Comparison of ENCODE assay signal across 17 cellular contexts in genomic region chr21:46268371-46268770, GRCh38. TPM values are rescaled to one million over a fixed set of nuclear protein-coding genes. Genes with fewer than 3 reads are reported as not detected.
DNase-seq lines count a peak whose midpoint lies in the region; ATAC-seq, FAIRE-seq and TF ChIP-seq lines count a peak whose summit lies in the region.
"Had no signal": no experiment of that assay in that cellular context is flagged by ENCODE, and none has a peak within 500 bp of the region (broad histone marks: within the 10 kb centered on the region; RNA-seq: fewer than 3 reads in every experiment).

No MANE protein-coding gene starts in this region.

- no peak for ATAC-seq in K562

- H3K4me1 Mint-ChIP-seq in activated CD4-positive, alpha-beta T cell treated with anti-CD3 and anti-CD28 coated beads, Interleukin-2, amount 10 ng/mL, durations not matched to agents 24 days and 14 days = no peaks in the 10 kb centered on the region
- no peaks in the 10 kb centered on the region for H3K4me1 Mint-ChIP-seq in endodermal cell
- H3K4me1 Mint-ChIP-seq: CD14-positive monocyte, H9 had no signal

- H4K20me1 ChIP-seq in K562 (replicated peaks; ENCODE audit: control insufficient read depth, insufficient read depth, low read length) = 0 out of 2 replicates have a peak, but pooled peaks cover 8% of the 10 kb centered on the region

- H2AFZ ChIP-seq in K562 (ENCODE audit: low read depth, low read length) = no peak overlapping the region

- WGBS in K562 (ENCODE audit: insufficient coverage, low coverage, missing lambda C conversion rate) = 93% methylated on average over 13 of the region's 13 CpGs
- 95 to 97% methylated on average over 11 to 13 of the region's 13 CpGs for whole genome bisulfite sequencing in endodermal cell (ENCODE audit: insufficient coverage in 1 of 2, insufficient read length in 1 of 2), 2 experiments

- H3K9me3 ChIP-seq in K562 (replicated peaks; ENCODE audit: control insufficient read depth, insufficient read depth, low read depth, low read length) = no peaks in the 10 kb centered on the region
- no peaks in the 10 kb centered on the region for H3K9me3 ChIP-seq in endodermal cell (ENCODE audit: control insufficient read depth, low read length)
- H3K9me3 ChIP-seq: BLaER1 had no signal

- BruUV-seq in K562 (replicated peaks; lab: Mats Ljungman, UMichigan) = no TSS peak

- TF ChIP-seq CTCF in K562 (IDR thresholded peaks at IDR 0.05 in 2 of 3, conservative IDR thresholded peaks at IDR 0.05 in 1 of 3; ENCODE audit: insufficient read depth in 2 of 3, low read depth in 1 of 3, low read length in 3 of 3) (no peak), endodermal cell (conservative IDR thresholded peaks at IDR 0.05) (no peak)

- peaks cover 51% of the 10 kb centered on the region for H3K36me3 Mint-ChIP-seq in activated CD4-positive, alpha-beta T cell treated with anti-CD3 and anti-CD28 coated beads, Interleukin-2, amount 10 ng/mL, durations not matched to agents 24 days and 14 days (ENCODE audit: low read depth)
- peaks cover 77% of the 10 kb centered on the region for H3K36me3 Mint-ChIP-seq in endodermal cell (ENCODE audit: low read depth)

- no peak for TF ChIP-seq POLR2A in K562 (conservative IDR thresholded peaks at IDR 0.05)

- H3K27me3 Mint-ChIP-seq in activated CD4-positive, alpha-beta T cell treated with anti-CD3 and anti-CD28 coated beads, Interleukin-2, amount 10 ng/mL, durations not matched to agents 24 days and 14 days = no peaks in the 10 kb centered on the region
- H3K27me3 Mint-ChIP-seq in endodermal cell (ENCODE audit: insufficient read depth) = no peaks in the 10 kb centered on the region
- H3K27me3 Mint-ChIP-seq: CD4-positive, alpha-beta memory T cell had no signal

- FAIRE-seq in K562 (lab: Jason Lieb, UNC) = no peak
- FAIRE-seq: GM12891, GM19239, H1 had no signal

- TF ChIP-seq RAD21 in K562 (CRISPR knock-in tag; conservative IDR thresholded peaks at IDR 0.05 in 1 of 2, IDR thresholded peaks at IDR 0.05 in 1 of 2) = no peak

- peaks cover 94% of the 10 kb centered on the region for H3K36me3 ChIP-seq in K562 (ENCODE audit: control insufficient read depth, insufficient read depth, low read length)
- peaks cover 82% of the 10 kb centered on the region for H3K36me3 ChIP-seq in endodermal cell (ENCODE audit: control insufficient read depth, insufficient read depth, low read length)

- peak overlapping the region; percentile 25 for H3K27ac Mint-ChIP-seq in activated CD4-positive, alpha-beta T cell treated with anti-CD3 and anti-CD28 coated beads, Interleukin-2, amount 10 ng/mL, durations not matched to agents 24 days and 14 days
- H3K27ac Mint-ChIP-seq in endodermal cell = no peak overlapping the region
- H3K27ac Mint-ChIP-seq: H9 had no signal

- H3K4me1 ChIP-seq in K562 (replicated peaks in 1 of 2; ENCODE audit: control insufficient read depth in 2 of 2, insufficient read depth in 2 of 2, low read length in 2 of 2) (peaks cover 0 to 22% of the 10 kb centered on the region in 2 experiments; a peak in 3 of 5 replicates), endodermal cell (ENCODE audit: control insufficient read depth, insufficient read depth, low read length) (no peaks in the 10 kb centered on the region)
- H3K4me1 ChIP-seq: BLaER1 had no signal

- intact Hi-C loops in activated CD4-positive, alpha-beta T cell treated with anti-CD3 and anti-CD28 coated beads, Interleukin-2, amount 10 ng/mL, durations not matched to agents 24 days and 14 days (cut with micrococcal nuclease) = no loop called here
- intact Hi-C loops in K562 (cut with micrococcal nuclease) = no loop called here
- intact Hi-C loops in cardiac septum (cut with DNase I) = no loop called here

- no peak overlapping the region for H3K4me3 ChIP-seq in K562
- no peak overlapping the region for H3K4me3 ChIP-seq in endodermal cell (ENCODE audit: low read length)
- H3K4me3 ChIP-seq: BLaER1 had no signal

- POLR2A ChIA-PET in K562 (lab: Yijun Ruan, JAX) = interaction anchor here (0.6 to 1.1 kb wide), 3 partner anchors 13 to 23 kb away, joined by 3 read pairs; partner anchors contain the start of gene MCM3AP

- H3K4me3 Mint-ChIP-seq in activated CD4-positive, alpha-beta T cell treated with anti-CD3 and anti-CD28 coated beads, Interleukin-2, amount 10 ng/mL, durations not matched to agents 24 days and 14 days = no peak overlapping the region
- H3K4me3 Mint-ChIP-seq in endodermal cell = no peak overlapping the region
- H3K4me3 Mint-ChIP-seq: CD14-positive monocyte; CD4-positive, alpha-beta memory T cell; H9 had no signal

- H3K9me1 ChIP-seq in K562 (ENCODE audit: control insufficient read depth, insufficient read depth, low read length) = peaks cover 7% of the 10 kb centered on the region

- H3K9ac ChIP-seq in K562 (ENCODE audit: insufficient read depth in 1 of 2, low read depth in 2 of 2, low read length in 2 of 2) = no peak overlapping the region
- H3K9ac ChIP-seq in endodermal cell (ENCODE audit: extremely low read depth, low read length, poor library complexity, severe bottlenecking) = no peak overlapping the region
- H3K9ac ChIP-seq: BLaER1 had no signal

- no peak for DNase-seq in activated CD4-positive, alpha-beta T cell treated with anti-CD3 and anti-CD28 coated beads, Interleukin-2, amount 10 ng/mL, durations not matched to agents 24 days and 14 days
- no peak for DNase-seq in activated CD4-positive, alpha-beta T cell treated with anti-CD3 and anti-CD28 coated beads for 1 hour
- DNase-seq in K562 (ENCODE audit: extremely low read depth in 1 of 4, low spot score in 3 of 4) (no peak), iPS-NIHi7 (ENCODE audit: extremely low spot score) (peak; percentile 10), NCI-H1417 treated with DMSO at 0.1 percent for 48 hours (lab: John Stamatoyannopoulos, UW) (no peak), endodermal cell (no peak), cardiac septum (ENCODE audit: low spot score) (no peak), GM03348 (ENCODE audit: low spot score) (no peak)
- DNase-seq: 8988T; CD4-positive, alpha-beta memory T cell; DMS79 treated with DMSO at 0.1 percent for 48 hours; H9 had no signal

- no peaks in the 10 kb centered on the region for H3K9me3 Mint-ChIP-seq in activated CD4-positive, alpha-beta T cell treated with anti-CD3 and anti-CD28 coated beads, Interleukin-2, amount 10 ng/mL, durations not matched to agents 24 days and 14 days
- no peaks in the 10 kb centered on the region for H3K9me3 Mint-ChIP-seq in endodermal cell
- H3K9me3 Mint-ChIP-seq: CD4-positive, alpha-beta memory T cell; H9 had no signal

- in situ Hi-C loops in K562 (cut with MboI) = no loop called here

- no peaks in the 10 kb centered on the region for H3K79me2 ChIP-seq in K562 (ENCODE audit: control insufficient read depth, insufficient read depth, low read length)

- no peak overlapping the region for H3K4me2 ChIP-seq in K562 (ENCODE audit: insufficient read depth, low read length)
- H3K4me2 ChIP-seq: BLaER1 had no signal

- no peak overlapping the region for H3K27ac ChIP-seq in K562 (ENCODE audit: extremely low read depth, low read depth, low read length)
- no peak overlapping the region for H3K27ac ChIP-seq in endodermal cell (ENCODE audit: low read depth, low read length)
- H3K27ac ChIP-seq: BLaER1 had no signal

- no peaks in the 10 kb centered on the region for H3K27me3 ChIP-seq in K562 (ENCODE audit: control insufficient read depth in 2 of 2, insufficient read depth in 2 of 2, low read length in 2 of 2)
- H3K27me3 ChIP-seq in endodermal cell (ENCODE audit: control insufficient read depth, insufficient read depth, low read length, poor library complexity, severe bottlenecking) = no peaks in the 10 kb centered on the region
- H3K27me3 ChIP-seq: BLaER1 had no signal

- CTCF ChIA-PET in K562 (lab: Yijun Ruan, JAX; ENCODE audit: low intra/inter-chr PET ratio) = no interaction called here

- TF ChIP-seq EP300 in K562 (IDR thresholded peaks at IDR 0.05; ENCODE audit: low read length) = no peak

RNA-seq across cellular contexts. Expression of gene MCM3AP, which starts 17.0 kb away (rescaled TPM):
- 129 and 138 TPM in 2 replicates for total RNA-seq in activated CD4-positive, alpha-beta T cell treated with anti-CD3 and anti-CD28 coated beads, Interleukin-2, amount 10 ng/mL, durations not matched to agents 24 days and 14 days
- total RNA-seq in K562 (2011; cell fraction: chromatin; rRNA removed; ENCODE audit: low replicate concordance) = 521 and 755 TPM in 2 replicates
- 321 and 328 TPM in 2 replicates for total RNA-seq in K562 (2011; cell fraction: nucleolus; rRNA removed)
- total RNA-seq in K562 (2011; cell fraction: nucleoplasm; rRNA removed) = 365 and 369 TPM in 2 replicates
- total RNA-seq in K562 (2014; rRNA removed) = 98.9 and 106 TPM in 2 replicates
- total RNA-seq in K562 (2014; rRNA removed; fragmentation: Illumina TruSeq; extraction: Trizol) = 69.2 and 73.1 TPM in 2 replicates
- total RNA-seq in K562 (2015; rRNA removed; fragmentation: Illumina TruSeq; extraction: Trizol) = 65.1 and 80.9 TPM in 2 replicates
- 154 and 179 TPM in 2 replicates for total RNA-seq in K562 (2021)
- polyA plus RNA-seq in K562 (2011; rRNA removed) = 60.4 and 69.6 TPM in 2 replicates
- 46.8 and 52.9 TPM in 2 replicates for polyA plus RNA-seq in K562 (2011; cell fraction: cytosol; rRNA removed)
- polyA plus RNA-seq in K562 (2011; cell fraction: nucleus; rRNA removed) = 172 and 195 TPM in 2 replicates
- polyA plus RNA-seq in K562 (2012) = 67.7 and 73.1 TPM in 2 replicates
- polyA plus RNA-seq in K562 (2014; fragmentation: Illumina TruSeq; extraction: Trizol) = 65.9 and 75.9 TPM in 2 replicates
- polyA plus RNA-seq in K562 (2014; fragmentation: Nextera tagmentation; extraction: Ambion mirVana) = 1 to 10 TPM; 6.5 to 9.1 TPM
- 75.4 and 82.8 TPM in 2 replicates for polyA plus RNA-seq in K562 (2014; rRNA removed)
- polyA minus RNA-seq in K562 (2011; rRNA and poly(A)+ RNA removed) = 102 and 106 TPM in 2 replicates
- polyA minus RNA-seq in K562 (2011; cell fraction: cytosol; rRNA and poly(A)+ RNA removed) = 116 and 119 TPM in 2 replicates
- polyA minus RNA-seq in K562 (2011; cell fraction: nucleus; rRNA and poly(A)+ RNA removed) = 122 and 182 TPM in 2 replicates
- total RNA-seq in endodermal cell = 100 to 1,000 TPM; 120 to 161 TPM
- polyA plus RNA-seq in endodermal cell (2013, experiment 1 of 2) = 84.8 TPM
- 76.7 TPM for polyA plus RNA-seq in endodermal cell (2013, experiment 2 of 2)
- 69.9 TPM for total RNA-seq in cardiac septum

RNA-seq across cellular contexts. Expression of gene YBEY, which starts 17.8 kb away (rescaled TPM):
- total RNA-seq in activated CD4-positive, alpha-beta T cell treated with anti-CD3 and anti-CD28 coated beads, Interleukin-2, amount 10 ng/mL, durations not matched to agents 24 days and 14 days = 16.2 and 18.2 TPM in 2 replicates
- 18.6 and 19.3 TPM in 2 replicates for total RNA-seq in K562 (2011; cell fraction: chromatin; rRNA removed; ENCODE audit: low replicate concordance)
- 15.7 and 16.2 TPM in 2 replicates for total RNA-seq in K562 (2011; cell fraction: nucleolus; rRNA removed)
- total RNA-seq in K562 (2011; cell fraction: nucleoplasm; rRNA removed) = 18.8 and 20.2 TPM in 2 replicates
- total RNA-seq in K562 (2014; rRNA removed) (10.7 and 12.4 TPM in 2 replicates), K562 (2014; rRNA removed; fragmentation: Illumina TruSeq; extraction: Trizol) (12.4 and 14.0 TPM in 2 replicates), K562 (2015; rRNA removed; fragmentation: Illumina TruSeq; extraction: Trizol) (14.3 and 15.6 TPM in 2 replicates), K562 (2021) (10.5 and 10.7 TPM in 2 replicates), endodermal cell (10 to 100 TPM; 19.6 to 23.3 TPM), cardiac septum (14.1 TPM)
- polyA plus RNA-seq in K562 (2011; rRNA removed) (9.9 and 15.9 TPM in 2 replicates), K562 (2014; fragmentation: Illumina TruSeq; extraction: Trizol) (14.1 and 14.7 TPM in 2 replicates), K562 (2014; fragmentation: Nextera tagmentation; extraction: Ambion mirVana) (1 to 10 TPM; 6.4 to 9.4 TPM), K562 (2014; rRNA removed) (28.0 and 39.6 TPM in 2 replicates)
- 8.1 and 10.3 TPM in 2 replicates for polyA plus RNA-seq in K562 (2011; cell fraction: cytosol; rRNA removed)
- polyA plus RNA-seq in K562 (2011; cell fraction: nucleus; rRNA removed) = 6.9 and 7.3 TPM in 2 replicates
- polyA plus RNA-seq in K562 (2012) = 13.9 and 16.0 TPM in 2 replicates
- 7.3 and 8.3 TPM in 2 replicates for polyA minus RNA-seq in K562 (2011; rRNA and poly(A)+ RNA removed)
- 2.5 and 5.2 TPM in 2 replicates for polyA minus RNA-seq in K562 (2011; cell fraction: cytosol; rRNA and poly(A)+ RNA removed)
- 4.6 and 6.9 TPM in 2 replicates for polyA minus RNA-seq in K562 (2011; cell fraction: nucleus; rRNA and poly(A)+ RNA removed)
- 40.0 TPM for polyA plus RNA-seq in endodermal cell (2013, experiment 1 of 2)
- polyA plus RNA-seq in endodermal cell (2013, experiment 2 of 2) = 28.0 TPM

RNA-seq across cellular contexts. Expression of gene LSS, which starts 39.8 kb away (rescaled TPM):
- total RNA-seq in activated CD4-positive, alpha-beta T cell treated with anti-CD3 and anti-CD28 coated beads, Interleukin-2, amount 10 ng/mL, durations not matched to agents 24 days and 14 days = 19.7 and 23.1 TPM in 2 replicates
- total RNA-seq in K562 (2011; cell fraction: chromatin; rRNA removed; ENCODE audit: low replicate concordance) = 322 and 719 TPM in 2 replicates
- total RNA-seq in K562 (2011; cell fraction: nucleolus; rRNA removed) = 292 and 343 TPM in 2 replicates
- 326 and 359 TPM in 2 replicates for total RNA-seq in K562 (2011; cell fraction: nucleoplasm; rRNA removed)
- 56.4 and 67.6 TPM in 2 replicates for total RNA-seq in K562 (2014; rRNA removed)
- total RNA-seq in K562 (2014; rRNA removed; fragmentation: Illumina TruSeq; extraction: Trizol) = 10.6 and 15.1 TPM in 2 replicates
- 29.6 and 29.8 TPM in 2 replicates for total RNA-seq in K562 (2015; rRNA removed; fragmentation: Illumina TruSeq; extraction: Trizol)
- total RNA-seq in K562 (2021) = 87.9 and 89.5 TPM in 2 replicates
- polyA plus RNA-seq in K562 (2011; rRNA removed) = 81.3 and 221 TPM in 2 replicates
- 98.8 and 159 TPM in 2 replicates for polyA plus RNA-seq in K562 (2011; cell fraction: cytosol; rRNA removed)
- polyA plus RNA-seq in K562 (2011; cell fraction: nucleus; rRNA removed) = 739 and 1,169 TPM in 2 replicates
- polyA plus RNA-seq in K562 (2012) = 51.7 and 64.9 TPM in 2 replicates
- 37.4 and 43.3 TPM in 2 replicates for polyA plus RNA-seq in K562 (2014; fragmentation: Illumina TruSeq; extraction: Trizol)
- 1 to 10 TPM; 2.2 to 2.7 TPM for polyA plus RNA-seq in K562 (2014; fragmentation: Nextera tagmentation; extraction: Ambion mirVana)
- polyA plus RNA-seq in K562 (2014; rRNA removed) = 58.2 and 80.7 TPM in 2 replicates
- polyA minus RNA-seq in K562 (2011; rRNA and poly(A)+ RNA removed) = 117 and 159 TPM in 2 replicates
- 32.4 and 62.6 TPM in 2 replicates for polyA minus RNA-seq in K562 (2011; cell fraction: cytosol; rRNA and poly(A)+ RNA removed)
- 91.6 and 197 TPM in 2 replicates for polyA minus RNA-seq in K562 (2011; cell fraction: nucleus; rRNA and poly(A)+ RNA removed)
- total RNA-seq in endodermal cell = 10 to 100 TPM; 56.7 to 85.2 TPM
- polyA plus RNA-seq in endodermal cell (2013, experiment 1 of 2) = 101 TPM
- polyA plus RNA-seq in endodermal cell (2013, experiment 2 of 2) = 100 TPM
- 34.9 TPM for total RNA-seq in cardiac septum

RNA-seq across cellular contexts. Expression of gene C21orf58, which starts 55.3 kb away (rescaled TPM):
- 28.4 and 33.4 TPM in 2 replicates for total RNA-seq in activated CD4-positive, alpha-beta T cell treated with anti-CD3 and anti-CD28 coated beads, Interleukin-2, amount 10 ng/mL, durations not matched to agents 24 days and 14 days
- total RNA-seq in K562 (2011; cell fraction: chromatin; rRNA removed; ENCODE audit: low replicate concordance) = 76.9 and 158 TPM in 2 replicates
- total RNA-seq in K562 (2011; cell fraction: nucleolus; rRNA removed) = 122 and 125 TPM in 2 replicates
- 94.2 and 95.7 TPM in 2 replicates for total RNA-seq in K562 (2011; cell fraction: nucleoplasm; rRNA removed)
- total RNA-seq in K562 (2014; rRNA removed) (20.1 and 22.4 TPM in 2 replicates), K562 (2014; rRNA removed; fragmentation: Illumina TruSeq; extraction: Trizol) (4.5 and 6.0 TPM in 2 replicates), K562 (2015; rRNA removed; fragmentation: Illumina TruSeq; extraction: Trizol) (13.5 and 14.2 TPM in 2 replicates), K562 (2021) (29.1 and 30.5 TPM in 2 replicates), endodermal cell (10 to 100 TPM; 19.6 to 37.4 TPM), cardiac septum (1.4 TPM)
- polyA plus RNA-seq in K562 (2011; rRNA removed) (12.4 and 16.7 TPM in 2 replicates), K562 (2014; fragmentation: Illumina TruSeq; extraction: Trizol) (10.6 and 16.1 TPM in 2 replicates), K562 (2014; fragmentation: Nextera tagmentation; extraction: Ambion mirVana) (1 to 10 TPM; 1.2 to 1.9 TPM), K562 (2014; rRNA removed) (27.9 and 30.0 TPM in 2 replicates)
- polyA plus RNA-seq in K562 (2011; cell fraction: cytosol; rRNA removed) = 13.8 and 15.9 TPM in 2 replicates
- 66.8 and 97.1 TPM in 2 replicates for polyA plus RNA-seq in K562 (2011; cell fraction: nucleus; rRNA removed)
- 14.5 and 40.1 TPM in 2 replicates for polyA plus RNA-seq in K562 (2012)
- polyA minus RNA-seq in K562 (2011; rRNA and poly(A)+ RNA removed) = 11.0 and 11.9 TPM in 2 replicates
- polyA minus RNA-seq in K562 (2011; cell fraction: cytosol; rRNA and poly(A)+ RNA removed) = 9.0 and 10.6 TPM in 2 replicates
- 48.5 and 60.9 TPM in 2 replicates for polyA minus RNA-seq in K562 (2011; cell fraction: nucleus; rRNA and poly(A)+ RNA removed)
- 24.1 TPM for polyA plus RNA-seq in endodermal cell (2013, experiment 1 of 2)
- 26.2 TPM for polyA plus RNA-seq in endodermal cell (2013, experiment 2 of 2)

RNA-seq across cellular contexts. Expression of gene PCNT, which starts 55.6 kb away (rescaled TPM):
- total RNA-seq in activated CD4-positive, alpha-beta T cell treated with anti-CD3 and anti-CD28 coated beads, Interleukin-2, amount 10 ng/mL, durations not matched to agents 24 days and 14 days = 52.0 and 61.2 TPM in 2 replicates
- 228 and 231 TPM in 2 replicates for total RNA-seq in K562 (2011; cell fraction: chromatin; rRNA removed; ENCODE audit: low replicate concordance)
- total RNA-seq in K562 (2011; cell fraction: nucleolus; rRNA removed) = 111 and 116 TPM in 2 replicates
- total RNA-seq in K562 (2011; cell fraction: nucleoplasm; rRNA removed) = 105 and 117 TPM in 2 replicates
- total RNA-seq in K562 (2014; rRNA removed) (31.3 and 36.8 TPM in 2 replicates), K562 (2014; rRNA removed; fragmentation: Illumina TruSeq; extraction: Trizol) (32.5 and 33.8 TPM in 2 replicates), K562 (2015; rRNA removed; fragmentation: Illumina TruSeq; extraction: Trizol) (29.7 and 30.9 TPM in 2 replicates), K562 (2021) (43.7 and 53.5 TPM in 2 replicates), endodermal cell (10 to 100 TPM; 40.1 to 40.7 TPM), cardiac septum (21.0 TPM)
- polyA plus RNA-seq in K562 (2011; rRNA removed) (23.9 and 27.8 TPM in 2 replicates), K562 (2014; fragmentation: Illumina TruSeq; extraction: Trizol) (32.1 and 34.5 TPM in 2 replicates), K562 (2014; fragmentation: Nextera tagmentation; extraction: Ambion mirVana) (10 to 100 TPM in 1 of 2 experiments, 1 to 10 TPM in 1; 9.1 to 16.4 TPM), K562 (2014; rRNA removed) (35.9 and 41.2 TPM in 2 replicates)
- polyA plus RNA-seq in K562 (2011; cell fraction: cytosol; rRNA removed) = 12.2 and 15.3 TPM in 2 replicates
- 138 and 140 TPM in 2 replicates for polyA plus RNA-seq in K562 (2011; cell fraction: nucleus; rRNA removed)
- 30.2 and 40.7 TPM in 2 replicates for polyA plus RNA-seq in K562 (2012)
- polyA minus RNA-seq in K562 (2011; rRNA and poly(A)+ RNA removed) = 81.0 and 84.8 TPM in 2 replicates
- polyA minus RNA-seq in K562 (2011; cell fraction: cytosol; rRNA and poly(A)+ RNA removed) = 18.4 and 26.1 TPM in 2 replicates
- 52.5 and 71.8 TPM in 2 replicates for polyA minus RNA-seq in K562 (2011; cell fraction: nucleus; rRNA and poly(A)+ RNA removed)
- polyA plus RNA-seq in endodermal cell (2013, experiment 1 of 2) = 32.9 TPM
- polyA plus RNA-seq in endodermal cell (2013, experiment 2 of 2) = 28.4 TPM
